ENCODE assay signal across 12 cellular contexts in genomic region chr10:69479737-69480412, GRCh38. TPM values are rescaled to one million over a fixed set of nuclear protein-coding genes. Genes with fewer than 3 reads are reported as not detected.
DNase-seq lines count a peak whose midpoint lies in the region; ATAC-seq, FAIRE-seq and TF ChIP-seq lines count a peak whose summit lies in the region.
"Had no signal": no experiment of that assay in that cellular context is flagged by ENCODE, and none has a peak within 500 bp of the region (broad histone marks: within the 10 kb centered on the region; RNA-seq: fewer than 3 reads in every experiment).

No MANE protein-coding gene starts in this region.

- H3K9me3 Mint-ChIP-seq in activated T-cell treated with anti-CD3 and anti-CD28 coated beads, Interleukin-2, amount 50 U/mL, for 72 hours = no peaks in the 10 kb centered on the region
- H3K9me3 Mint-ChIP-seq: naive thymus-derived CD8-positive, alpha-beta T cell had no signal

- peaks cover 23% of the 10 kb centered on the region for H3K4me1 ChIP-seq in A549
- peaks cover 31% of the 10 kb centered on the region for H3K4me1 ChIP-seq in SJCRH30
- peaks cover 60% of the 10 kb centered on the region for H3K4me1 ChIP-seq in cardiac muscle cell (ENCODE audit: low read depth)
- no peaks in the 10 kb centered on the region for H3K4me1 ChIP-seq in parathyroid adenoma

- no peaks in the 10 kb centered on the region for H3K27me3 ChIP-seq in SJCRH30
- H3K27me3 ChIP-seq in cardiac muscle cell = no peaks in the 10 kb centered on the region
- no peaks in the 10 kb centered on the region for H3K27me3 ChIP-seq in parathyroid adenoma (ENCODE audit: control insufficient read depth, insufficient read depth, low read length)

- H3K36me3 Mint-ChIP-seq in activated T-cell treated with anti-CD3 and anti-CD28 coated beads, Interleukin-2, amount 50 U/mL, for 72 hours (ENCODE audit: insufficient read depth in 2 of 2) = no peaks in the 10 kb centered on the region
- H3K36me3 Mint-ChIP-seq: naive thymus-derived CD8-positive, alpha-beta T cell had no signal

- no peak for TF ChIP-seq CTCF in A549 (IDR thresholded peaks at IDR 0.05)
- no peak for TF ChIP-seq CTCF in cardiac muscle cell (IDR thresholded peaks at IDR 0.05; ENCODE audit: low read depth, low read length)
- TF ChIP-seq CTCF in parathyroid adenoma (IDR thresholded peaks at IDR 0.05) = no peak

- no peak overlapping the region for H3K9ac ChIP-seq in parathyroid adenoma

- no peak overlapping the region for H3K4me3 Mint-ChIP-seq in activated T-cell treated with anti-CD3 and anti-CD28 coated beads, Interleukin-2, amount 50 U/mL, for 72 hours
- H3K4me3 Mint-ChIP-seq: naive thymus-derived CD8-positive, alpha-beta T cell had no signal

- no peaks in the 10 kb centered on the region for H3K79me2 ChIP-seq in parathyroid adenoma

- H3K4me3 ChIP-seq in A549 (no peak overlapping the region), SJCRH30 (no peak overlapping the region), cardiac muscle cell (no peak overlapping the region), parathyroid adenoma (ENCODE audit: low read depth, low read length) (no peak overlapping the region)

- no peaks in the 10 kb centered on the region for H3K9me3 ChIP-seq in A549
- no peaks in the 10 kb centered on the region for H3K9me3 ChIP-seq in SJCRH30 (replicated peaks)
- H3K9me3 ChIP-seq in cardiac muscle cell (ENCODE audit: low read depth) = no peaks in the 10 kb centered on the region
- H3K9me3 ChIP-seq in parathyroid adenoma (ENCODE audit: control insufficient read depth, low read length) = no peaks in the 10 kb centered on the region

- 83% methylated on average over 2 of the region's 2 CpGs for WGBS in A549 (ENCODE audit: missing lambda C conversion rate)

- CTCF ChIA-PET in A549 (lab: Yijun Ruan, JAX) = interaction anchor here (0.6 to 2.0 kb wide), 7 partner anchors 10 to 475 kb away, joined by 3 to 8 read pairs (median 3); no protein-coding TSS in a partner anchor

- no peak overlapping the region for H3K27ac Mint-ChIP-seq in activated T-cell treated with anti-CD3 and anti-CD28 coated beads, Interleukin-2, amount 50 U/mL, for 72 hours

- no peak for TF ChIP-seq RAD21 in A549 (conservative IDR thresholded peaks at IDR 0.05 in 1 of 2, IDR thresholded peaks at IDR 0.05 in 1 of 2)

- TF ChIP-seq POLR2A in A549 (IDR thresholded peaks at IDR 0.05; ENCODE audit: low read length) = no peak

- ATAC-seq in A549 (no peak), GM18868 (IDR thresholded peaks at IDR 0.05; ENCODE audit: unreplicated experiment) (no peak)
- ATAC-seq in activated T-cell treated with anti-CD3 and anti-CD28 coated beads, Interleukin-2, amount 50 U/mL, for 72 hours (replicated peaks in 1 of 2) = no peak
- ATAC-seq: naive thymus-derived CD8-positive, alpha-beta T cell had no signal

- no peak overlapping the region for H2AFZ ChIP-seq in parathyroid adenoma

- TF ChIP-seq EP300 in A549 (IDR thresholded peaks at IDR 0.05) = no peak

- no peak for FAIRE-seq in A549 (lab: Jason Lieb, UNC)
- FAIRE-seq: TTC549 had no signal

- no peaks in the 10 kb centered on the region for H3K27me3 Mint-ChIP-seq in activated T-cell treated with anti-CD3 and anti-CD28 coated beads, Interleukin-2, amount 50 U/mL, for 72 hours (ENCODE audit: low read depth)

- H3K36me3 ChIP-seq in SJCRH30 (no peaks in the 10 kb centered on the region), cardiac muscle cell (peaks cover 2% of the 10 kb centered on the region), parathyroid adenoma (ENCODE audit: control insufficient read depth, insufficient read depth, low read length) (no peaks in the 10 kb centered on the region)

- POLR2A ChIA-PET in A549 (lab: Yijun Ruan, JAX) = no interaction called here

- H3K27ac ChIP-seq in A549 = peak overlapping the region in 1 of 2 experiments; percentile 59; a peak in 3 of 6 replicates
- H3K27ac ChIP-seq in SJCRH30 = peak overlapping the region; percentile 59
- H3K27ac ChIP-seq in cardiac muscle cell = peak overlapping the region; percentile 96
- H3K27ac ChIP-seq in parathyroid adenoma = peak overlapping the region; percentile 77

- no peaks in the 10 kb centered on the region for H3K4me1 Mint-ChIP-seq in activated T-cell treated with anti-CD3 and anti-CD28 coated beads, Interleukin-2, amount 50 U/mL, for 72 hours (ENCODE audit: low read depth)

- DNase-seq in A549 (ENCODE audit: low read depth in 1 of 2, low spot score in 1 of 2) = no peak
- peak in 1 of 2 experiments; percentile 34 for DNase-seq in SJCRH30
- peak in 1 of 2 donors; percentile 59 for DNase-seq in cardiac muscle cell (ENCODE audit: low read depth in 1 of 2, low spot score in 1 of 2)
- DNase-seq in SKM-1 (lab: John Stamatoyannopoulos, UW; ENCODE audit: unreplicated experiment) = no peak
- DNase-seq in activated T-cell treated with anti-CD3 and anti-CD28 coated beads, Interleukin-2, amount 50 U/mL, for 72 hours = no peak
- DNase-seq in T-helper 2 cell = no peak
- DNase-seq: activated gamma-delta T cell; naive thymus-derived CD8-positive, alpha-beta T cell; NCI-H345 had no signal

- H3K4me2 ChIP-seq in A549 (0 out of 3 replicates have a peak overlapping the region, but pooled peaks have one; percentile 7), parathyroid adenoma (ENCODE audit: low read length) (no peak overlapping the region)

TF ChIP-seq in A549, 52 proteins besides CTCF, POLR2A, EP300 and RAD21:
- TF ChIP-seq PBX3 (IDR thresholded peaks at IDR 0.05) (no peak), CHD4 (IDR thresholded peaks at IDR 0.05; ENCODE audit: borderline replicate concordance) (no peak), MYC (IDR thresholded peaks at IDR 0.05; ENCODE audit: borderline replicate concordance, low read length) (no peak), HOXB5 (CRISPR knock-in tag; IDR thresholded peaks at IDR 0.05) (no peak), HMGXB4 (CRISPR knock-in tag; IDR thresholded peaks at IDR 0.05; ENCODE audit: borderline replicate concordance) (no peak), BCL3 (IDR thresholded peaks at IDR 0.05) (no peak), HOXA7 (CRISPR knock-in tag; IDR thresholded peaks at IDR 0.05) (no peak), TFCP2L1 (CRISPR knock-in tag; IDR thresholded peaks at IDR 0.05) (no peak), NR3C1 (IDR thresholded peaks at IDR 0.05) (no peak), MAX (IDR thresholded peaks at IDR 0.05) (no peak), ESRRA (IDR thresholded peaks at IDR 0.05; ENCODE audit: borderline replicate concordance, low read length) (no peak), POLR2AphosphoS2 (conservative IDR thresholded peaks at IDR 0.05; ENCODE audit: low read length) (no peak), JUNB (IDR thresholded peaks at IDR 0.05) (no peak), MAFK (IDR thresholded peaks at IDR 0.05; ENCODE audit: partially characterized antibody) (no peak), EHMT2 (IDR thresholded peaks at IDR 0.05; ENCODE audit: low read depth) (no peak), RARB (CRISPR knock-in tag; IDR thresholded peaks at IDR 0.05) (no peak), JUN (IDR thresholded peaks at IDR 0.05) (no peak), FOSB (CRISPR knock-in tag; IDR thresholded peaks at IDR 0.05) (no peak), HOXB13 (CRISPR knock-in tag; IDR thresholded peaks at IDR 0.05; ENCODE audit: low read depth) (no peak), RNF2 (IDR thresholded peaks at IDR 0.05; ENCODE audit: borderline replicate concordance, low read depth) (no peak)

RNA-seq across cellular contexts. Expression of gene TSPAN15, which starts 28.6 kb away (rescaled TPM):
- 89.0 and 89.6 TPM in 2 replicates for polyA plus RNA-seq in A549 (2011; rRNA removed)
- polyA plus RNA-seq in A549 (2012; cell fraction: cytosol; rRNA removed) = 159 and 209 TPM in 2 replicates
- 211 and 234 TPM in 2 replicates for polyA plus RNA-seq in A549 (2012; cell fraction: nucleus; rRNA removed)
- 49.3 to 60.2 TPM (median 54.4 TPM) in 3 replicates for polyA plus RNA-seq in A549 (2017; fragmentation: RNase III; extraction: RNeasy Plus Mini Kit Qiagen cat#74134 plus additional on column Dnase treatment)
- 132 and 156 TPM in 2 replicates for polyA minus RNA-seq in A549 (2011; rRNA and poly(A)+ RNA removed)
- 12.2 and 13.5 TPM in 2 replicates for total RNA-seq in SJCRH30 (2014; rRNA removed; shearing (Covaris generic))
- total RNA-seq in cardiac muscle cell = 179 and 289 TPM in 2 replicates
- 252 and 541 TPM in 2 replicates for polyA plus RNA-seq in cardiac muscle cell
- total RNA-seq in activated T-cell treated with anti-CD3 and anti-CD28 coated beads, Interleukin-2, amount 50 U/mL, for 72 hours = 1 to 10 TPM; 1.5 to 1.8 TPM

Comparison
In these comparisons a context has a peak if more than half of its experiments do, and no peak if none do; other contexts are left out.
1. RNA of gene TSPAN15, which starts 28.6 kb away (total RNA-seq): 179 to 289 TPM in cardiac muscle cell; 12.2 to 13.5 TPM in SJCRH30 and 1.5 to 1.8 TPM in activated T-cell treated with anti-CD3 and anti-CD28 coated beads, Interleukin-2, amount 50 U/mL, for 72 hours; every median in the first group is over 10 times any median in the second.